ENCODE assay signal across 32 cellular contexts in genomic region chr2:41703123-41703522, GRCh38.
DNase-seq lines count a peak whose midpoint lies in the region; ATAC-seq and TF ChIP-seq lines count a peak whose summit lies in the region.
"Had no signal": no experiment of that assay in that cellular context is flagged by ENCODE, and none has a peak within 500 bp of the region (broad histone marks: within the 10 kb centered on the region; RNA-seq: fewer than 3 reads in every experiment).

No MANE protein-coding gene starts in this region.

- H3K4me3 ChIP-seq in body of pancreas (no peak overlapping the region), endodermal cell (ENCODE audit: low read length) (peak overlapping the region; percentile 16)
- H3K4me3 ChIP-seq: A549; BLaER1; BLaER1 treated with 17β-estradiol and CSF1 and Interleukin-3, amounts not matched to agents 10 nM and 100 nM had no signal

- TF ChIP-seq CTCF in body of pancreas (IDR thresholded peaks at IDR 0.05) (no peak), endodermal cell (conservative IDR thresholded peaks at IDR 0.05) (no peak)

- intact Hi-C loops in body of pancreas (cut with DNase I), result no loop called here

- H3K4me1 Mint-ChIP-seq in endodermal cell, result peaks cover 11% of the 10 kb centered on the region

- H3K9me3 Mint-ChIP-seq in endodermal cell, result no peaks in the 10 kb centered on the region
- H3K9me3 Mint-ChIP-seq: CD14-positive monocyte; CD4-positive, alpha-beta memory T cell; CD4-positive, alpha-beta T cell; CD4-positive, CD25-positive, alpha-beta regulatory T cell; CD8-positive, alpha-beta memory T cell; CD8-positive, alpha-beta T cell had no signal

- peak overlapping the region in 1 of 4 donors; percentile 26 for H3K27ac ChIP-seq in body of pancreas
- H3K27ac ChIP-seq in endodermal cell (ENCODE audit: low read depth, low read length), result no peak overlapping the region
- H3K27ac ChIP-seq: 22Rv1; A549; BLaER1; BLaER1 treated with 17β-estradiol and CSF1 and Interleukin-3, amounts not matched to agents 10 nM and 100 nM; C4-2B had no signal

- no peak overlapping the region for H3K4me3 Mint-ChIP-seq in endodermal cell
- H3K4me3 Mint-ChIP-seq: B cell; CD14-positive monocyte; CD4-positive, alpha-beta memory T cell; CD4-positive, alpha-beta T cell; CD4-positive, CD25-positive, alpha-beta regulatory T cell; CD8-positive, alpha-beta memory T cell; CD8-positive, alpha-beta T cell had no signal

- H3K36me3 Mint-ChIP-seq in endodermal cell (ENCODE audit: low read depth), result no peaks in the 10 kb centered on the region
- H3K36me3 Mint-ChIP-seq: CD14-positive monocyte; CD4-positive, alpha-beta memory T cell; CD4-positive, CD25-positive, alpha-beta regulatory T cell; CD8-positive, alpha-beta memory T cell; CD8-positive, alpha-beta T cell had no signal

- H3K4me1 ChIP-seq in body of pancreas, result no peaks in the 10 kb centered on the region
- peaks cover 11% of the 10 kb centered on the region for H3K4me1 ChIP-seq in endodermal cell (ENCODE audit: control insufficient read depth, insufficient read depth, low read length)
- H3K4me1 ChIP-seq: A549; BE2C; BLaER1; BLaER1 treated with 17β-estradiol and CSF1 and Interleukin-3, amounts not matched to agents 10 nM and 100 nM; Caco-2 had no signal

- peak overlapping the region; percentile 62 for H3K27ac Mint-ChIP-seq in endodermal cell
- H3K27ac Mint-ChIP-seq: B cell; CD14-positive monocyte; CD4-positive, alpha-beta memory T cell; CD4-positive, alpha-beta T cell; CD4-positive, CD25-positive, alpha-beta regulatory T cell; CD8-positive, alpha-beta memory T cell; CD8-positive, alpha-beta T cell had no signal

- DNase-seq in body of pancreas, result no peak
- DNase-seq in endodermal cell, result no peak
- peak; percentile 13 for DNase-seq in mucosa of gallbladder (ENCODE audit: low spot score)
- DNase-seq in NCI-H1694 treated with DMSO at 0.1 percent for 48 hours (lab: John Stamatoyannopoulos, UW), result no peak
- DNase-seq: 8988T; ACHN; AML-193; BE2C; C1 segment of cervical spinal cord; Caco-2; Calu3; CD4-positive, alpha-beta memory T cell; CD4-positive, alpha-beta T cell; CD4-positive, CD25-positive, alpha-beta regulatory T cell; CD8-positive, alpha-beta memory T cell; CD8-positive, alpha-beta T cell; DMS 273 treated with DMSO at 0.1 percent for 48 hours; DMS153; DMS53; DMS79; DMS79 treated with DMSO at 0.1 percent for 48 hours; DND-41; EL had no signal

- no peak for TF ChIP-seq POLR2A in body of pancreas (IDR thresholded peaks at IDR 0.05)

- ATAC-seq in body of pancreas (peak; percentile 35), HG03159 (IDR thresholded peaks at IDR 0.05; ENCODE audit: unreplicated experiment) (no peak), GM19324 (IDR thresholded peaks at IDR 0.05; ENCODE audit: low FRiP score, unreplicated experiment) (no peak)
- ATAC-seq: A549; CD8-positive, alpha-beta T cell had no signal

- H3K9ac ChIP-seq in endodermal cell (ENCODE audit: extremely low read depth, low read length, poor library complexity, severe bottlenecking), result no peak overlapping the region
- H3K9ac ChIP-seq: BLaER1; BLaER1 treated with 17β-estradiol and CSF1 and Interleukin-3, amounts not matched to agents 10 nM and 100 nM had no signal

- no peaks in the 10 kb centered on the region for H3K9me3 ChIP-seq in body of pancreas
- peaks cover 8% of the 10 kb centered on the region for H3K9me3 ChIP-seq in endodermal cell (ENCODE audit: control insufficient read depth, low read length)
- H3K9me3 ChIP-seq: A549; BE2C; BLaER1; BLaER1 treated with 17β-estradiol and CSF1 and Interleukin-3, amounts not matched to agents 10 nM and 100 nM; Caco-2 had no signal

- H3K27me3 Mint-ChIP-seq in endodermal cell (ENCODE audit: insufficient read depth), result no peaks in the 10 kb centered on the region
- H3K27me3 Mint-ChIP-seq: CD4-positive, CD25-positive, alpha-beta regulatory T cell had no signal

- H3K27me3 ChIP-seq in body of pancreas, result no peaks in the 10 kb centered on the region
- H3K27me3 ChIP-seq in endodermal cell (ENCODE audit: control insufficient read depth, insufficient read depth, low read length, poor library complexity, severe bottlenecking), result no peaks in the 10 kb centered on the region
- H3K27me3 ChIP-seq: BLaER1; BLaER1 treated with 17β-estradiol and CSF1 and Interleukin-3, amounts not matched to agents 10 nM and 100 nM had no signal

- WGBS in body of pancreas, 2 donors, result 11 to 16% methylated on average over 2 of the region's 2 CpGs
- 89 to 100% methylated on average over 1 to 2 of the region's 2 CpGs for WGBS in endodermal cell (ENCODE audit: insufficient coverage in 1 of 2, insufficient read length in 1 of 2), 2 experiments

- no peaks in the 10 kb centered on the region for H3K36me3 ChIP-seq in body of pancreas (replicated peaks in 1 of 2; ENCODE audit: insufficient read depth in 1 of 2, low read depth in 2 of 2)
- no peaks in the 10 kb centered on the region for H3K36me3 ChIP-seq in endodermal cell (ENCODE audit: control insufficient read depth, insufficient read depth, low read length)
- H3K36me3 ChIP-seq: BE2C; BLaER1; BLaER1 treated with 17β-estradiol and CSF1 and Interleukin-3, amounts not matched to agents 10 nM and 100 nM had no signal
